1 cellular context compared by ENCODE assay signal in the genomic region with DNA sequence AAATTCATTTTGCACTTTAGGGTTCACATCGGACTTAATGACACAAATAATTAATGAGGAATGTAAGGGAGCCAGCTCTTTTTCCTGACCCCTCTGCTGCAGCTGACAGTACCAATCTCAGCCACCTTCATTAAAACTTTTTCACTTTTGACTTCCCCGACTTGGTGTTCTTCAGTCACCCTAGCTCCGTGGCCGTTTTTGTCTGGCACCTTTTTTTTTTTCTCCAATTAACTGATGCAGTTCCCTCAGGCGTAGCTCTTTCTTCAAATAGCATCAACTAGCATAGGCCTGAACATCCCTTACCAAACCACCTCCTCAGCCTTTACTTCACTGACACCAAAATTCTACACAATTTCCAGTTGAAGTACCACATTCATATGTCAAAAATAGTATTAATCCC.
TF ChIP-seq lines count a peak whose summit lies in the region.

No MANE protein-coding gene starts in this region.

TF ChIP-seq in GM12878, 131 proteins besides CTCF, POLR2A, EP300 and RAD21 (continued from another document):
- TF ChIP-seq SKIL (IDR thresholded peaks at IDR 0.05; ENCODE audit: low read depth, poor library complexity, severe bottlenecking) (peak; percentile 81), ZNF384 (IDR thresholded peaks at IDR 0.05; ENCODE audit: borderline replicate concordance, low read depth, low read length) (peak; percentile 77; the same call in 1 of the 2 replicates), MTA2 (IDR thresholded peaks at IDR 0.05; ENCODE audit: low read depth) (peak; percentile 81), MYB (IDR thresholded peaks at IDR 0.05; ENCODE audit: borderline replicate concordance, low read depth, low read length) (0 out of 2 replicates have a peak, but pooled peaks have one; percentile 24)
- TF ChIP-seq, protein P1, sequence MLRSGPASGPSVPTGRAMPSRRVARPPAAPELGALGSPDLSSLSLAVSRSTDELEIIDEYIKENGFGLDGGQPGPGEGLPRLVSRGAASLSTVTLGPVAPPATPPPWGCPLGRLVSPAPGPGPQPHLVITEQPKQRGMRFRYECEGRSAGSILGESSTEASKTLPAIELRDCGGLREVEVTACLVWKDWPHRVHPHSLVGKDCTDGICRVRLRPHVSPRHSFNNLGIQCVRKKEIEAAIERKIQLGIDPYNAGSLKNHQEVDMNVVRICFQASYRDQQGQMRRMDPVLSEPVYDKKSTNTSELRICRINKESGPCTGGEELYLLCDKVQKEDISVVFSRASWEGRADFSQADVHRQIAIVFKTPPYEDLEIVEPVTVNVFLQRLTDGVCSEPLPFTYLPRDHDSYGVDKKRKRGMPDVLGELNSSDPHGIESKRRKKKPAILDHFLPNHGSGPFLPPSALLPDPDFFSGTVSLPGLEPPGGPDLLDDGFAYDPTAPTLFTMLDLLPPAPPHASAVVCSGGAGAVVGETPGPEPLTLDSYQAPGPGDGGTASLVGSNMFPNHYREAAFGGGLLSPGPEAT (IDR thresholded peaks at IDR 0.05; ENCODE audit: low read depth), result no peak
